Comparison of ENCODE assay signal across 19 cellular contexts in genomic region chr11:3911908-3912505, GRCh38.
"Had no signal": no experiment of that assay in that cellular context is flagged by ENCODE, and none has a peak within 500 bp of the region (broad histone marks: within the 10 kb centered on the region; RNA-seq: fewer than 3 reads in every experiment).

No MANE protein-coding gene starts in this region.

- H3K9me3 Mint-ChIP-seq: activated B cell treated with CpG ODN at 0.5 μM for 24 hours; activated CD4-positive, alpha-beta T cell treated with anti-CD3 and anti-CD28 coated beads, Interleukin-2, amount 10 ng/mL, durations not matched to agents 24 days and 14 days; activated naive CD4-positive, alpha-beta T cell treated with anti-CD3 and anti-CD28 coated beads, Interleukin-2, amount 10 ng/mL, durations not matched to agents 7 days and 5 days; activated T-helper 2 cell treated with anti-CD3 and anti-CD28 coated beads, Interferon-gamma antibody, Interleukin-2, Interleukin-4, amounts not matched to agents 10 μg/mL and 5 μg/mL and 100 μg/mL, durations not matched to agents 14 hours and 24 hours and 36 hours; neural crest cell; stimulated activated naive B cell treated with anti-CD40 and anti-IgM and Interleukin-4, amounts not matched to agents 10 μg/mL and 1 μg/mL and 100 μg/mL, for 72 hours; T-helper 1 cell treated with Interleukin-12 subunit alpha and Interleukin-12 subunit beta and Interleukin-4 antibody, amounts not matched to agents 30 μg/mL and 1 μg/mL, for 36 hours had no signal

- ATAC-seq: stimulated activated naive B cell treated with anti-CD40 and anti-IgM and Interleukin-4, amounts not matched to agents 10 μg/mL and 1 μg/mL and 100 μg/mL, for 72 hours had no signal

- H3K9me3 ChIP-seq: esophagus muscularis mucosa, left ventricle myocardium inferior, sigmoid colon, tibial nerve, uterus had no signal

- H3K27ac ChIP-seq: esophagus muscularis mucosa, left ventricle myocardium inferior, sigmoid colon, tibial nerve, uterus had no signal

- H3K27ac Mint-ChIP-seq: activated B cell treated with CpG ODN at 0.5 μM for 24 hours; activated CD4-positive, alpha-beta T cell treated with anti-CD3 and anti-CD28 coated beads, Interleukin-2, amount 10 ng/mL, durations not matched to agents 24 days and 14 days; activated T-helper 2 cell treated with anti-CD3 and anti-CD28 coated beads, Interferon-gamma antibody, Interleukin-2, Interleukin-4, amounts not matched to agents 10 μg/mL and 5 μg/mL and 100 μg/mL, durations not matched to agents 14 hours and 24 hours and 36 hours; T-helper 1 cell treated with Interleukin-12 subunit alpha and Interleukin-12 subunit beta and Interleukin-4 antibody, amounts not matched to agents 30 μg/mL and 1 μg/mL, for 36 hours had no signal

- H3K36me3 ChIP-seq: esophagus muscularis mucosa, left ventricle myocardium inferior, sigmoid colon, tibial nerve, uterus had no signal

- H3K4me3 Mint-ChIP-seq: activated B cell treated with CpG ODN at 0.5 μM for 24 hours; activated CD4-positive, alpha-beta T cell treated with anti-CD3 and anti-CD28 coated beads, Interleukin-2, amount 10 ng/mL, durations not matched to agents 24 days and 14 days; activated naive CD4-positive, alpha-beta T cell treated with anti-CD3 and anti-CD28 coated beads, Interleukin-2, amount 10 ng/mL, durations not matched to agents 7 days and 5 days; neural crest cell; stimulated activated naive B cell treated with anti-CD40 and anti-IgM and Interleukin-4, amounts not matched to agents 10 μg/mL and 1 μg/mL and 100 μg/mL, for 72 hours; T-helper 1 cell treated with Interleukin-12 subunit alpha and Interleukin-12 subunit beta and Interleukin-4 antibody, amounts not matched to agents 30 μg/mL and 1 μg/mL, for 36 hours had no signal

- H3K27me3 ChIP-seq: esophagus muscularis mucosa, sigmoid colon, tibial nerve, uterus had no signal

- H3K4me1 ChIP-seq: left ventricle myocardium inferior, uterus had no signal

- DNase-seq: activated B cell treated with CpG ODN at 0.5 μM for 24 hours; activated CD4-positive, alpha-beta T cell treated with anti-CD3 and anti-CD28 coated beads, Interleukin-2, amount 10 ng/mL, durations not matched to agents 24 days and 14 days; activated naive CD4-positive, alpha-beta T cell treated with anti-CD3 and anti-CD28 coated beads, Interleukin-2, amount 10 ng/mL, durations not matched to agents 7 days and 5 days; amniotic stem cell; hippocampal formation; kidney; left ventricle myocardium inferior; mesenchymal stem cell; sigmoid colon; stimulated activated CD4-positive, alpha-beta T cell treated with anti-CD3 and anti-CD28 coated beads, Interleukin-12 subunit alpha, Interleukin-12 subunit beta, amount 100 ng/mL, for 4 hours; stimulated activated CD4-positive, alpha-beta T cell treated with anti-CD3 and anti-CD28 coated beads, Interleukin-2, amount 100 ng/mL, for 24 hours; stimulated activated naive B cell treated with anti-CD40 and anti-IgM and Interleukin-4, amounts not matched to agents 10 μg/mL and 1 μg/mL and 100 μg/mL, for 72 hours; substantia nigra; uterus had no signal

- H3K4me3 ChIP-seq: esophagus muscularis mucosa, left ventricle myocardium inferior, sigmoid colon, tibial nerve, uterus had no signal

- H3K27me3 Mint-ChIP-seq: activated B cell treated with CpG ODN at 0.5 μM for 24 hours; activated CD4-positive, alpha-beta T cell treated with anti-CD3 and anti-CD28 coated beads, Interleukin-2, amount 10 ng/mL, durations not matched to agents 24 days and 14 days; activated naive CD4-positive, alpha-beta T cell treated with anti-CD3 and anti-CD28 coated beads, Interleukin-2, amount 10 ng/mL, durations not matched to agents 7 days and 5 days; stimulated activated naive B cell treated with anti-CD40 and anti-IgM and Interleukin-4, amounts not matched to agents 10 μg/mL and 1 μg/mL and 100 μg/mL, for 72 hours had no signal
